7 cellular contexts compared by ENCODE assay signal in the genomic region with DNA sequence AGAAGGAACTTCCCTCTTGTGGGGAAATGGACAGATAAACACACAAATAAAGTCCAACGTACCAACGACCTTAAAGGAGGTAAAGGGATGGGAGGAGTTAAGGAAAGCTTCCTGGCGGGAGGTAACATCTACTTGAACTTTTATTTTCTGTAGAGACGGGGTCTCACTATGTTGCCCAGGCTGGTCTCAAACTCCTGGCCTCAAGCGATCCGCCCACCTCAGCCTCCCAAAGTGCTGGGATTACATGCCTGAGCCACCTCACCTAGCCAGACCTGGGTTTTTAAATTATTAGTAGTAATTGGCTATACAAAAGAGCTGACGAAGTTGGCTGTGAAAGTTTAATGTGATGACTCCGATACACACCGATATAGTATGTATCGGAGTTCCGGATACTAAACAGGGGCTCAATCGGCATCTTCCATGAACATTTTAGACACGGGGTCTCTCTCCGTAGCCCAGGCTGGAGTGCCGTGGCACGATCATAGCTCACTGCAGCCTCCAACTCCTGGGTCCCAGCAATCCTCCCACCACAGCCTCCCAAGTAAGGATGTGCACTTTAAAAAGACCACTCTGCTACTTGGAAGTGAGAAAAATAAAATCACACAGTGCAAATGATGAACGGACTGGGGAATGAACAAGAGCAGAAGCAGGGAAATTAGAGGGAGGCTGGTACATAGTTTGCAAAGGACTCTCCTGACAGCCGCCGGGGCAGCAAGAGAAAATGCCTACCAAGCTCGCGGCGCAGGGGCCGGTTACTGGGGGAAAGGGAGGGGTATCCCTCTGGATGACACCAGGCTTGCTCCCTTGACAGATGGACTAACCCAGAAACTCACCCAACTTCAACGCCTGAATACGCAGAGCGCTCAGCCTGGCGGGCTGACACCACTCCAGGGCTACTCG. TPM values are rescaled to one million over a fixed set of nuclear protein-coding genes. Genes with fewer than 3 reads are reported as not detected.
DNase-seq lines count a peak whose midpoint lies in the region; ATAC-seq, FAIRE-seq and TF ChIP-seq lines count a peak whose summit lies in the region.

No MANE protein-coding gene starts in this region.

- CTCF ChIA-PET in HCT116 (lab: Charles Lee): no interaction called here

- WGBS in gastroesophageal sphincter (ENCODE audit: low coverage in 1 of 2), 2 donors: 18 to 21% methylated on average over 8 to 21 of the region's 28 CpGs
- 5 to 18% (median 8%) methylated on average over 27 to 28 of the region's 28 CpGs for WGBS in small intestine, 3 donors

- H3K27ac ChIP-seq in HCT116 (ENCODE audit: low read depth, low read length): peak overlapping the region; percentile 99
- H3K27ac ChIP-seq in SU-DHL-6 (ENCODE audit: low read depth, low read length): peak overlapping the region; percentile 41
- H3K27ac ChIP-seq in gastroesophageal sphincter: peak overlapping the region; percentile 66 to 100 (median 99)
- H3K27ac ChIP-seq in small intestine (ENCODE audit: low read depth in 1 of 2, low read length in 1 of 2): peak overlapping the region; percentile 17 to 100

- H2AFZ ChIP-seq in HCT116 (ENCODE audit: low read depth, low read length, poor library complexity, severe bottlenecking) (no peak overlapping the region), SU-DHL-6 (ENCODE audit: low read depth, low read length, severe bottlenecking) (peak overlapping the region; percentile 17)

- H3K9me2 ChIP-seq in HCT116 (ENCODE audit: insufficient read depth) (no peaks in the 10 kb centered on the region), SU-DHL-6 (replicated peaks; ENCODE audit: insufficient read depth, low read length) (no peaks in the 10 kb centered on the region)

- ATAC-seq in HCT116 (no peak), gastroesophageal sphincter (no peak), HG03025 (IDR thresholded peaks at IDR 0.05; ENCODE audit: low FRiP score, unreplicated experiment) (no peak)

- TF ChIP-seq POLR2A in HCT116 (IDR thresholded peaks at IDR 0.05; ENCODE audit: borderline replicate concordance, extremely low read depth, insufficient read depth, insufficient read length): no peak
- no peak for TF ChIP-seq POLR2A in gastroesophageal sphincter (IDR thresholded peaks at IDR 0.05)

- peak overlapping the region; percentile 90 for H3K4me2 ChIP-seq in HCT116 (ENCODE audit: low read length)
- peak overlapping the region; percentile 75 for H3K4me2 ChIP-seq in SU-DHL-6 (ENCODE audit: low read depth, low read length, poor library complexity, severe bottlenecking)

- TSS peak; percentile 65 for BruUV-seq in HCT116 (replicated peaks; lab: Mats Ljungman, UMichigan)

- H3K9me3 ChIP-seq in HCT116 (ENCODE audit: control insufficient read depth in 1 of 2, insufficient read depth in 1 of 2, low read depth in 1 of 2, low read length in 2 of 2) (no peaks in the 10 kb centered on the region), SU-DHL-6 (ENCODE audit: insufficient read depth, low read length) (no peaks in the 10 kb centered on the region), gastroesophageal sphincter (no peaks in the 10 kb centered on the region), small intestine (ENCODE audit: control insufficient read depth, low read depth) (no peaks in the 10 kb centered on the region)

- intact Hi-C loops in HCT116 (cut with micrococcal nuclease): loop anchor here (1.0 kb wide), 1 partner anchor 34 kb away; the partner anchor contains the start of gene BAZ1B

- H3K4me3 ChIP-seq in HCT116 (replicated peaks in 1 of 2; ENCODE audit: low read depth in 1 of 2, low read length in 2 of 2): peak overlapping the region; percentile 94 to 99
- H3K4me3 ChIP-seq in SU-DHL-6 (ENCODE audit: insufficient read depth, low read length, poor library complexity, severe bottlenecking): peak overlapping the region; percentile 91
- H3K4me3 ChIP-seq in gastroesophageal sphincter: peak overlapping the region; percentile 69 to 85
- peak overlapping the region; percentile 82 to 87 for H3K4me3 ChIP-seq in small intestine (ENCODE audit: low read depth in 1 of 2, low read length in 2 of 2)

- no peak for DNase-seq in HCT116 (ENCODE audit: low read depth, low spot score)
- DNase-seq in small intestine: peak; percentile 54
- no peak for DNase-seq in urothelium cell line (ENCODE audit: low spot score)
- DNase-seq in NCI-H1092 treated with DMSO at 0.1 percent for 48 hours (lab: John Stamatoyannopoulos, UW): no peak

- peaks cover 53% of the 10 kb centered on the region for H3K79me2 ChIP-seq in HCT116 (ENCODE audit: insufficient read depth, low read length)
- H3K79me2 ChIP-seq in SU-DHL-6 (ENCODE audit: insufficient read depth, low read length): peaks cover 53% of the 10 kb centered on the region

- H3K9ac ChIP-seq in HCT116 (ENCODE audit: low read length) (peak overlapping the region; percentile 89), SU-DHL-6 (ENCODE audit: low read length) (peak overlapping the region; percentile 79)

- no peaks in the 10 kb centered on the region for H3F3A ChIP-seq in SU-DHL-6 (ENCODE audit: insufficient read depth)

- H3K4me1 ChIP-seq in HCT116 (ENCODE audit: control insufficient read depth in 1 of 2, insufficient read depth in 2 of 2, low read length in 2 of 2) (peaks cover 16 to 35% of the 10 kb centered on the region in 2 experiments), gastroesophageal sphincter (peaks cover 0 to 50% (median 18%) of the 10 kb centered on the region in 3 donors), small intestine (ENCODE audit: control insufficient read depth in 2 of 2, insufficient read depth in 1 of 2, low read depth in 1 of 2, low read length in 1 of 2) (peaks cover 0 to 7% of the 10 kb centered on the region in 2 donors)

- H4K20me1 ChIP-seq in HCT116 (ENCODE audit: insufficient read depth) (no peaks in the 10 kb centered on the region), SU-DHL-6 (ENCODE audit: low read depth, low read length) (no peaks in the 10 kb centered on the region; the same call in 1 of the 2 replicates)

- RAD21 ChIA-PET in HCT116 (lab: Charles Lee; ENCODE audit: low non-redundant PET in 1 of 2, low total read pairs in 2 of 2, uncharacterized antibody in 2 of 2, unreplicated experiment in 2 of 2): no interaction called here

- TF ChIP-seq EP300 in gastroesophageal sphincter (IDR thresholded peaks at IDR 0.05): no peak

- no peaks in the 10 kb centered on the region for H3K27me3 ChIP-seq in HCT116 (ENCODE audit: insufficient read depth, low read length)
- no peaks in the 10 kb centered on the region for H3K27me3 ChIP-seq in SU-DHL-6 (ENCODE audit: low read length)
- H3K27me3 ChIP-seq in gastroesophageal sphincter: no peaks in the 10 kb centered on the region
- H3K27me3 ChIP-seq in small intestine (ENCODE audit: control insufficient read depth in 2 of 2, insufficient read depth in 2 of 2, low read length in 2 of 2): no peaks in the 10 kb centered on the region

- FAIRE-seq in small intestine (lab: Jason Lieb, UNC) (no peak), urothelium cell line (lab: Jason Lieb, UNC) (no peak)

- H3K36me3 ChIP-seq in HCT116 (ENCODE audit: control insufficient read depth in 1 of 2, insufficient read depth in 2 of 2, low read length in 2 of 2) (peaks cover 2 to 6% of the 10 kb centered on the region in 2 experiments; a peak in 3 of 4 replicates), SU-DHL-6 (ENCODE audit: low read length) (no peaks in the 10 kb centered on the region), gastroesophageal sphincter (peaks cover 0 to 32% of the 10 kb centered on the region in 2 donors), small intestine (ENCODE audit: control insufficient read depth in 2 of 2, insufficient read depth in 2 of 2, low read length in 2 of 2) (peaks cover 3 to 9% of the 10 kb centered on the region in 2 donors)

- TF ChIP-seq RAD21 in HCT116 (IDR thresholded peaks at IDR 0.05; ENCODE audit: low read depth): no peak

- TF ChIP-seq CTCF in HCT116 (IDR thresholded peaks at IDR 0.05 in 2 of 3, conservative IDR thresholded peaks at IDR 0.05 in 1 of 3; ENCODE audit: borderline replicate concordance in 1 of 3, insufficient read depth in 1 of 3, low read depth in 2 of 3, low read length in 2 of 3): no peak
- no peak for TF ChIP-seq CTCF in SU-DHL-6 (IDR thresholded peaks at IDR 0.05; ENCODE audit: insufficient read depth, low read length, poor library complexity, severe bottlenecking)
- TF ChIP-seq CTCF in gastroesophageal sphincter (IDR thresholded peaks at IDR 0.05): no peak

- POLR2A ChIA-PET in HCT116 (lab: Charles Lee): interaction anchor here (0.8 to 1.1 kb wide), 3 partner anchors 9 to 34 kb away, joined by 3 to 5 read pairs (median 3); partner anchors contain the start of gene BAZ1B

TF ChIP-seq in HCT116, 20 proteins besides CTCF, POLR2A, EP300 and RAD21 (continues in another document):
- TF ChIP-seq ZFX (IDR thresholded peaks at IDR 0.05): no peak
- no peak for TF ChIP-seq CEBPB (IDR thresholded peaks at IDR 0.05; ENCODE audit: low read depth)
- no peak for TF ChIP-seq SRF (IDR thresholded peaks at IDR 0.05; ENCODE audit: low read depth)
- no peak for TF ChIP-seq CBX3 (IDR thresholded peaks at IDR 0.05; ENCODE audit: low read depth)
- no peak for TF ChIP-seq EGR1 (IDR thresholded peaks at IDR 0.05; ENCODE audit: low read depth)
- TF ChIP-seq SP1 (IDR thresholded peaks at IDR 0.05; ENCODE audit: low read depth): no peak

RNA-seq across cellular contexts. Expression of gene BCL7B, which starts 1.0 kb away (rescaled TPM):
- 50.4 TPM for total RNA-seq in HCT116 (2021; ENCODE audit: unreplicated experiment)
- 48.2 and 49.4 TPM in 2 replicates for polyA plus RNA-seq in HCT116 (2012)
- 100 to 1,000 TPM; 104 to 144 (median 108) TPM for total RNA-seq in gastroesophageal sphincter
- polyA plus RNA-seq in small intestine: 10 to 100 TPM; 51.9 to 86.2 (median 76.7) TPM

RNA-seq across cellular contexts. Expression of gene TBL2, which starts 21.9 kb away (rescaled TPM):
- 55.0 TPM for total RNA-seq in HCT116 (2021; ENCODE audit: unreplicated experiment)
- polyA plus RNA-seq in HCT116 (2012): 50.1 and 53.3 TPM in 2 replicates
- 10 to 100 TPM; 19.1 to 32.5 (median 28.9) TPM for total RNA-seq in gastroesophageal sphincter
- polyA plus RNA-seq in small intestine: 10 to 100 TPM in 1 of 3 donors, 1 to 10 TPM in 2; 5.4 to 28.0 (median 10.0) TPM

RNA-seq across cellular contexts. Expression of gene BAZ1B, which starts 34.4 kb away (rescaled TPM):
- 81.1 TPM for total RNA-seq in HCT116 (2021; ENCODE audit: unreplicated experiment)
- 29.6 and 37.7 TPM in 2 replicates for polyA plus RNA-seq in HCT116 (2012)
- 10 to 100 TPM; 56.0 to 77.8 (median 69.6) TPM for total RNA-seq in gastroesophageal sphincter
- 10 to 100 TPM; 15.7 to 28.1 (median 18.3) TPM for polyA plus RNA-seq in small intestine

Comparison
In these comparisons a context has a peak if more than half of its experiments do, and no peak if none do; other contexts are left out.
1. H3K27ac ChIP-seq: peak in every context shown above with its lines; median percentile 99 in HCT116; 99 in gastroesophageal sphincter; 58 in small intestine; 41 in SU-DHL-6.